22 cellular contexts compared by ENCODE assay signal in the genomic region with DNA sequence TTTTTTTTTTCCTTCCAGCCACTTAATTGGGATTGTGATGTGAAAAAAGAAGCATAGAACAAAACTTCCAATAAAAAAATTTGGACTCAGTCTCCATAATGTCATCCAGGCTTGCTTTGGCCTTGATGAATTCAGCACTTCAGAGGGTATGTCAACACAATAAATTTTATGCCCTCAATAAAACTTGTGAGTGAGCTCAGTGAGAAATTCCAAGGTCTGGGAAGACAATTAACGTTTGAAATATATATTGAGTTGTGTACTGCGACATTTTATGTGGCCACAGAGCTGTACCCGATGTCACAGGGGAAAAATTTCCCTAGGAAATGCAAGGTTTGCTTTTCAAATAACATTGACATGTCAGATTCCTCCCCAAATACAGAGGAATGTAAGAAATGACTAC.
DNase-seq lines count a peak whose midpoint lies in the region; ATAC-seq, FAIRE-seq and TF ChIP-seq lines count a peak whose summit lies in the region.
"Had no signal": no experiment of that assay in that cellular context is flagged by ENCODE, and none has a peak within 500 bp of the region (broad histone marks: within the 10 kb centered on the region; RNA-seq: fewer than 3 reads in every experiment).

No MANE protein-coding gene starts in this region.

- intact Hi-C loops in K562 (cut with micrococcal nuclease) (no loop called here), left colon (cut with DNase I, micrococcal nuclease) (no loop called here), posterior cingulate gyrus (cut with DNase I) (no loop called here)

- no peaks in the 10 kb centered on the region for H3K9me3 ChIP-seq in K562 (replicated peaks; ENCODE audit: control insufficient read depth, insufficient read depth, low read depth, low read length)
- no peaks in the 10 kb centered on the region for H3K9me3 ChIP-seq in small intestine (ENCODE audit: control insufficient read depth, low read depth)
- H3K9me3 ChIP-seq: BLaER1, HAP-1, SJSA1 had no signal

- no peak overlapping the region for H3K4me2 ChIP-seq in K562 (ENCODE audit: insufficient read depth, low read length)
- H3K4me2 ChIP-seq: BLaER1, GM23338, PC-9 had no signal

- TF ChIP-seq POLR2A in K562 (conservative IDR thresholded peaks at IDR 0.05): no peak

- H3K27ac ChIP-seq in K562 (ENCODE audit: extremely low read depth, low read depth, low read length) (no peak overlapping the region), small intestine (ENCODE audit: low read depth in 1 of 2, low read length in 1 of 2) (no peak overlapping the region)
- H3K27ac ChIP-seq: BLaER1, PC-9, SJSA1 had no signal

- H4K20me1 ChIP-seq in K562 (replicated peaks; ENCODE audit: control insufficient read depth, insufficient read depth, low read length): no peaks in the 10 kb centered on the region
- H4K20me1 ChIP-seq: BLaER1 had no signal

- TF ChIP-seq CTCF in LNCaP clone FGC (IDR thresholded peaks at IDR 0.05; ENCODE audit: control insufficient read depth, extremely low read depth, insufficient read depth) (no peak), K562 (IDR thresholded peaks at IDR 0.05 in 2 of 3, conservative IDR thresholded peaks at IDR 0.05 in 1 of 3; ENCODE audit: insufficient read depth in 2 of 3, low read depth in 1 of 3, low read length in 3 of 3) (no peak)

- DNase-seq in LNCaP clone FGC (ENCODE audit: low read depth) (peak; percentile 37), K562 (ENCODE audit: extremely low read depth in 1 of 4, low spot score in 3 of 4) (no peak), left colon (no peak), small intestine (peak; percentile 40), DMS153 (lab: John Stamatoyannopoulos, UW) (no peak), posterior cingulate gyrus (no peak), D341Med (ENCODE audit: low spot score) (no peak)
- DNase-seq: CD4-positive, CD25-positive, alpha-beta regulatory T cell; DMS53; KG1; NCI-H1048; NCI-H1694; NCI-H2029 treated with DMSO at 0.1 percent for 48 hours; NCI-H446 treated with DMSO at 0.1 percent for 48 hours; NCI-H82; PC-9 had no signal

- H3K36me3 ChIP-seq in K562 (ENCODE audit: control insufficient read depth, insufficient read depth, low read length) (no peaks in the 10 kb centered on the region), small intestine (ENCODE audit: control insufficient read depth in 2 of 2, insufficient read depth in 2 of 2, low read length in 2 of 2) (no peaks in the 10 kb centered on the region)
- H3K36me3 ChIP-seq: BLaER1, HAP-1, SJSA1 had no signal

- no peak overlapping the region for H3K9ac ChIP-seq in K562 (ENCODE audit: insufficient read depth in 1 of 2, low read depth in 2 of 2, low read length in 2 of 2)
- H3K9ac ChIP-seq: BLaER1 had no signal

- ATAC-seq in K562 (no peak), left colon (peak; percentile 90)
- ATAC-seq: GM23338, Right ventricle myocardium inferior had no signal

- no peak overlapping the region for H2AFZ ChIP-seq in K562 (ENCODE audit: low read depth, low read length)
- H2AFZ ChIP-seq: GM23338, PC-9 had no signal

- no peaks in the 10 kb centered on the region for H3K9me1 ChIP-seq in K562 (ENCODE audit: control insufficient read depth, insufficient read depth, low read length)

- H3K27me3 ChIP-seq in K562 (ENCODE audit: control insufficient read depth in 2 of 2, insufficient read depth in 2 of 2, low read length in 2 of 2): peaks cover 9% of the 10 kb centered on the region in 2 experiments; a peak in 4 of 5 replicates
- H3K27me3 ChIP-seq in small intestine (ENCODE audit: control insufficient read depth in 2 of 2, insufficient read depth in 2 of 2, low read length in 2 of 2): no peaks in the 10 kb centered on the region
- H3K27me3 ChIP-seq: BLaER1, SJSA1 had no signal

- TF ChIP-seq RAD21 in K562 (CRISPR knock-in tag; conservative IDR thresholded peaks at IDR 0.05 in 1 of 2, IDR thresholded peaks at IDR 0.05 in 1 of 2): no peak

- 0% methylated on average over 3 of the region's 3 CpGs for WGBS in K562 (ENCODE audit: insufficient coverage, low coverage, missing lambda C conversion rate)
- WGBS in small intestine, 3 donors: 15 to 44% (median 17%) methylated on average over 3 of the region's 3 CpGs

- H3K79me2 ChIP-seq in K562 (ENCODE audit: control insufficient read depth, insufficient read depth, low read length): no peaks in the 10 kb centered on the region

- no TSS peak for BruUV-seq in K562 (replicated peaks; lab: Mats Ljungman, UMichigan)

- H3K4me3 ChIP-seq in LNCaP clone FGC (ENCODE audit: low read depth, low read length): no peak overlapping the region
- H3K4me3 ChIP-seq in K562: no peak overlapping the region
- H3K4me3 ChIP-seq in small intestine (ENCODE audit: low read depth in 1 of 2, low read length in 2 of 2): no peak overlapping the region
- H3K4me3 ChIP-seq: BLaER1, GM23338, HAP-1, PC-9, SJSA1 had no signal

- POLR2A ChIA-PET in K562 (lab: Yijun Ruan, JAX): no interaction called here

- CTCF ChIA-PET in K562 (lab: Yijun Ruan, JAX; ENCODE audit: low intra/inter-chr PET ratio): no interaction called here

- no peak for TF ChIP-seq EP300 in K562 (IDR thresholded peaks at IDR 0.05; ENCODE audit: low read length)

- in situ Hi-C loops in K562 (cut with MboI): no loop called here

- H3K4me1 ChIP-seq in K562 (replicated peaks in 1 of 2; ENCODE audit: control insufficient read depth in 2 of 2, insufficient read depth in 2 of 2, low read length in 2 of 2) (no peaks in the 10 kb centered on the region), small intestine (ENCODE audit: control insufficient read depth in 2 of 2, insufficient read depth in 1 of 2, low read depth in 1 of 2, low read length in 1 of 2) (no peaks in the 10 kb centered on the region)
- H3K4me1 ChIP-seq: BLaER1, HAP-1, SJSA1 had no signal

- FAIRE-seq in K562 (lab: Jason Lieb, UNC): peak; percentile 6
- no peak for FAIRE-seq in small intestine (lab: Jason Lieb, UNC)
- FAIRE-seq: D721Med had no signal

TF ChIP-seq in K562, 482 proteins besides CTCF, POLR2A, EP300 and RAD21 (continues in another document):
- TF ChIP-seq, protein P1, sequence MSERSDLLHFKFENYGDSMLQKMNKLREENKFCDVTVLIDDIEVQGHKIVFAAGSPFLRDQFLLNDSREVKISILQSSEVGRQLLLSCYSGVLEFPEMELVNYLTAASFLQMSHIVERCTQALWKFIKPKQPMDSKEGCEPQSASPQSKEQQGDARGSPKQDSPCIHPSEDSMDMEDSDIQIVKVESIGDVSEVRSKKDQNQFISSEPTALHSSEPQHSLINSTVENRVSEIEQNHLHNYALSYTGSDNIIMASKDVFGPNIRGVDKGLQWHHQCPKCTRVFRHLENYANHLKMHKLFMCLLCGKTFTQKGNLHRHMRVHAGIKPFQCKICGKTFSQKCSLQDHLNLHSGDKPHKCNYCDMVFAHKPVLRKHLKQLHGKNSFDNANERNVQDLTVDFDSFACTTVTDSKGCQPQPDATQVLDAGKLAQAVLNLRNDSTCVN (CRISPR knock-in tag; IDR thresholded peaks at IDR 0.05): no peak
- TF ChIP-seq NR1H2 (CRISPR knock-in tag; IDR thresholded peaks at IDR 0.05): no peak

Comparison
In these comparisons a context has a peak if more than half of its experiments do, and no peak if none do; other contexts are left out.
1. DNase-seq: peak in LNCaP clone FGC (single experiment) and small intestine (single experiment); none in K562 (0 of 4), left colon (0 of 2), DMS153 (single experiment), posterior cingulate gyrus (0 of 10) and D341Med (single experiment).